23 cellular contexts compared by ENCODE assay signal in the genomic region with DNA sequence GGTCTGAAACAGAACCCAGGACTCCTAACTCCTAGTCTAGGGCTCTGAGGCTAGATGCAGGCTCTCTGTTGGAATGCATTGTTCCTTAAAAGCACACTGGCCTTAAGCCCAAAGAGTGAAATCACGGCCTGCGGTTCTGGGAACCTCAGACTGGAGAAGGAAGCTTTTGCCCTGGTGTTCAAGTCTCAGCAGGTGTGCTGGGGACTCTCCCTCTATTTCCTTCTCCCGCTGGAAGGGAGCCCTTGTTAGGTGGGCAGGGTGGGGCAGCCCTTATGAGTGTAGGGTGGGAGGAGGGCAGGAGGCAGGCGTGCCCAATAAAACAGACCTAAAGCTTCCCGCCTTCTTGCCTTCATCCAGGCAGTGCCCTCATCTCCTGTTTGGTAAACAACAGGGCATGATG. TPM values are rescaled to one million over a fixed set of nuclear protein-coding genes. Genes with fewer than 3 reads are reported as not detected.
DNase-seq lines count a peak whose midpoint lies in the region; ATAC-seq and TF ChIP-seq lines count a peak whose summit lies in the region.
"Had no signal": no experiment of that assay in that cellular context is flagged by ENCODE, and none has a peak within 500 bp of the region (broad histone marks: within the 10 kb centered on the region; RNA-seq: fewer than 3 reads in every experiment).

No MANE protein-coding gene starts in this region.

- H3K27ac Mint-ChIP-seq in activated CD8-positive, alpha-beta T cell treated with anti-CD3 and anti-CD28 coated beads, Interleukin-2, amount 10 ng/mL, durations not matched to agents 7 days and 5 days = no peak overlapping the region
- H3K27ac Mint-ChIP-seq in activated T-cell treated with anti-CD3 and anti-CD28 coated beads, Interleukin-2, amount 50 U/mL, for 24 hours = no peak overlapping the region
- H3K27ac Mint-ChIP-seq: activated naive CD4-positive, alpha-beta T cell treated with anti-CD3 and anti-CD28 coated beads, Interleukin-2, amount 50 U/mL, for 24 hours; activated T-helper 1 cell treated with anti-CD3 and anti-CD28 coated beads, Interleukin-12 subunit alpha, Interleukin-12 subunit beta, Interleukin-2, Interleukin-4 antibody, amounts not matched to agents 30 ng/mL and 10 ng/mL and 1 ng/mL, durations not matched to agents 14 hours and 24 hours and 36 hours; B cell; HFFc6 had no signal

- no peak for DNase-seq in heart left ventricle
- no peak for DNase-seq in heart right ventricle
- peak; percentile 89 for DNase-seq in epithelial cell of esophagus (ENCODE audit: low read depth)
- DNase-seq in transverse colon = peak; percentile 82
- DNase-seq in activated CD8-positive, alpha-beta T cell treated with anti-CD3 and anti-CD28 coated beads, Interleukin-2, amount 10 ng/mL, durations not matched to agents 7 days and 5 days = no peak
- no peak for DNase-seq in effector memory CD4-positive, alpha-beta T cell
- DNase-seq in activated T-cell treated with anti-CD3 and anti-CD28 coated beads, Interleukin-2, amount 50 U/mL, for 24 hours = no peak
- DNase-seq: activated CD4-positive, CD25-positive, alpha-beta regulatory T cell treated with anti-CD3 and anti-CD28 coated beads, Interleukin-2, amount 50 U/mL, for 72 hours; aorta; COR-L47; DND-41; foreskin fibroblast; HFFc6; mesenchymal stem cell; NCI-H1417; NCI-H2171; NCI-H526 had no signal

- TF ChIP-seq POLR2A in heart left ventricle (IDR thresholded peaks at IDR 0.05) (no peak), transverse colon (IDR thresholded peaks at IDR 0.05) (peak; percentile 29)

- H3K27ac ChIP-seq in heart left ventricle (peak overlapping the region in 9 of 12 donors; percentile 17 to 98 (median 39)), heart right ventricle (peak overlapping the region in 5 of 10 donors; percentile 15 to 56 (median 29)), transverse colon (peak overlapping the region; percentile 79 to 95 (median 89))
- H3K27ac ChIP-seq in effector memory CD4-positive, alpha-beta T cell (ENCODE audit: insufficient read depth, low read length, poor library complexity, severe bottlenecking) = no peak overlapping the region
- H3K27ac ChIP-seq: neutrophil, suprapubic skin had no signal

- peak overlapping the region; percentile 12 for H3K9ac ChIP-seq in mucosa of stomach (ENCODE audit: low read length)

- H3K9me3 ChIP-seq in heart left ventricle (no peaks in the 10 kb centered on the region), heart right ventricle (no peaks in the 10 kb centered on the region), mucosa of stomach (ENCODE audit: control insufficient read depth, low read length) (no peaks in the 10 kb centered on the region), transverse colon (no peaks in the 10 kb centered on the region)
- H3K9me3 ChIP-seq in effector memory CD4-positive, alpha-beta T cell (ENCODE audit: control insufficient read depth, low read length) = no peaks in the 10 kb centered on the region
- H3K9me3 ChIP-seq: neutrophil, suprapubic skin had no signal

- H3K4me3 Mint-ChIP-seq in activated CD8-positive, alpha-beta T cell treated with anti-CD3 and anti-CD28 coated beads, Interleukin-2, amount 10 ng/mL, durations not matched to agents 7 days and 5 days = no peak overlapping the region
- no peak overlapping the region for H3K4me3 Mint-ChIP-seq in activated T-cell treated with anti-CD3 and anti-CD28 coated beads, Interleukin-2, amount 50 U/mL, for 24 hours
- H3K4me3 Mint-ChIP-seq: HFFc6 had no signal

- H3K4me1 ChIP-seq in heart left ventricle (peaks cover 0 to 25% (median 3%) of the 10 kb centered on the region in 12 donors), heart right ventricle (peaks cover 0 to 34% (median 19%) of the 10 kb centered on the region in 9 donors), mucosa of stomach (ENCODE audit: control insufficient read depth, insufficient read depth, low read length) (peaks cover 42% of the 10 kb centered on the region), transverse colon (peaks cover 5 to 36% (median 23%) of the 10 kb centered on the region in 4 donors)
- no peaks in the 10 kb centered on the region for H3K4me1 ChIP-seq in effector memory CD4-positive, alpha-beta T cell (ENCODE audit: control insufficient read depth, insufficient read depth, low read length, poor library complexity, severe bottlenecking)

- POLR2A ChIA-PET in activated CD8-positive, alpha-beta T cell treated with anti-CD3 and anti-CD28 coated beads, Interleukin-2, amount 10 ng/mL, durations not matched to agents 7 days and 5 days (lab: Charles Lee) = no interaction called here

- TF ChIP-seq EP300 in transverse colon (IDR thresholded peaks at IDR 0.05; ENCODE audit: low read depth) = no peak

- H3K27me3 Mint-ChIP-seq in activated CD8-positive, alpha-beta T cell treated with anti-CD3 and anti-CD28 coated beads, Interleukin-2, amount 10 ng/mL, durations not matched to agents 7 days and 5 days (ENCODE audit: low read depth) = no peaks in the 10 kb centered on the region
- H3K27me3 Mint-ChIP-seq in activated T-cell treated with anti-CD3 and anti-CD28 coated beads, Interleukin-2, amount 50 U/mL, for 24 hours = no peaks in the 10 kb centered on the region
- H3K27me3 Mint-ChIP-seq: activated naive CD4-positive, alpha-beta T cell treated with anti-CD3 and anti-CD28 coated beads, Interleukin-2, amount 50 U/mL, for 24 hours; B cell had no signal

- no peaks in the 10 kb centered on the region for H3K36me3 Mint-ChIP-seq in activated CD8-positive, alpha-beta T cell treated with anti-CD3 and anti-CD28 coated beads, Interleukin-2, amount 10 ng/mL, durations not matched to agents 7 days and 5 days (ENCODE audit: low read depth)
- no peaks in the 10 kb centered on the region for H3K36me3 Mint-ChIP-seq in activated T-cell treated with anti-CD3 and anti-CD28 coated beads, Interleukin-2, amount 50 U/mL, for 24 hours (ENCODE audit: low read depth)
- H3K36me3 Mint-ChIP-seq: activated naive CD4-positive, alpha-beta T cell treated with anti-CD3 and anti-CD28 coated beads, Interleukin-2, amount 50 U/mL, for 24 hours had no signal

- H3K36me3 ChIP-seq in heart left ventricle = no peaks in the 10 kb centered on the region
- no peaks in the 10 kb centered on the region for H3K36me3 ChIP-seq in heart right ventricle
- H3K36me3 ChIP-seq in mucosa of stomach (ENCODE audit: control insufficient read depth, insufficient read depth, low read length) = no peaks in the 10 kb centered on the region
- H3K36me3 ChIP-seq in transverse colon = no peaks in the 10 kb centered on the region
- no peaks in the 10 kb centered on the region for H3K36me3 ChIP-seq in effector memory CD4-positive, alpha-beta T cell (ENCODE audit: control insufficient read depth, insufficient read depth, low read length)
- H3K36me3 ChIP-seq: neutrophil, suprapubic skin had no signal

- no peaks in the 10 kb centered on the region for H3K9me3 Mint-ChIP-seq in activated CD8-positive, alpha-beta T cell treated with anti-CD3 and anti-CD28 coated beads, Interleukin-2, amount 10 ng/mL, durations not matched to agents 7 days and 5 days (ENCODE audit: insufficient read depth)
- no peaks in the 10 kb centered on the region for H3K9me3 Mint-ChIP-seq in activated T-cell treated with anti-CD3 and anti-CD28 coated beads, Interleukin-2, amount 50 U/mL, for 24 hours
- H3K9me3 Mint-ChIP-seq: activated naive CD4-positive, alpha-beta T cell treated with anti-CD3 and anti-CD28 coated beads, Interleukin-2, amount 50 U/mL, for 24 hours; activated T-helper 1 cell treated with anti-CD3 and anti-CD28 coated beads, Interleukin-12 subunit alpha, Interleukin-12 subunit beta, Interleukin-2, Interleukin-4 antibody, amounts not matched to agents 30 ng/mL and 10 ng/mL and 1 ng/mL, durations not matched to agents 14 hours and 24 hours and 36 hours; HFFc6 had no signal

- intact Hi-C loops in heart left ventricle (cut with DNase I) (loop anchor here in 3 of 10 donors (2.0 to 5.0 kb wide), 2 partner anchors 34 to 36 kb away; no protein-coding TSS in a partner anchor), heart right ventricle (cut with DNase I) (loop anchor here in 1 of 10 donors (5.0 kb wide), 1 partner anchor 41 kb away; no protein-coding TSS in a partner anchor), transverse colon (cut with DNase I; ENCODE audit: low total_unique reads) (no loop called here)

- in situ Hi-C loops in transverse colon (cut with MboI; ENCODE audit: low pct_ligation_motif_present in 1 of 4, low pct_unique_long_range_greater_than_20kb in 1 of 4, low sequenced_read_pairs in 3 of 4) = no loop called here

- CTCF ChIA-PET in activated CD8-positive, alpha-beta T cell treated with anti-CD3 and anti-CD28 coated beads, Interleukin-2, amount 10 ng/mL, durations not matched to agents 7 days and 5 days (lab: Charles Lee) = no interaction called here

- no peak overlapping the region for H3K4me3 ChIP-seq in heart left ventricle
- H3K4me3 ChIP-seq in heart right ventricle = no peak overlapping the region
- no peak overlapping the region for H3K4me3 ChIP-seq in epithelial cell of esophagus (ENCODE audit: low read length)
- no peak overlapping the region for H3K4me3 ChIP-seq in mucosa of stomach (ENCODE audit: low read length)
- H3K4me3 ChIP-seq in transverse colon = no peak overlapping the region
- no peak overlapping the region for H3K4me3 ChIP-seq in effector memory CD4-positive, alpha-beta T cell (ENCODE audit: insufficient read depth, low read depth, low read length, poor library complexity, severe bottlenecking)
- H3K4me3 ChIP-seq: suprapubic skin had no signal

- WGBS in heart left ventricle, 4 donors = 60 to 68% (median 67%) methylated on average over 5 of the region's 5 CpGs
- WGBS in heart right ventricle, 2 donors = 65 to 68% methylated on average over 5 of the region's 5 CpGs
- WGBS in transverse colon (ENCODE audit: low coverage in 1 of 2), 2 donors = 51% methylated on average over 5 of the region's 5 CpGs; no CpG with 5 or more reads in 1 of the 2 donors

- TF ChIP-seq CTCF in heart left ventricle (IDR thresholded peaks at IDR 0.05) = no peak
- no peak for TF ChIP-seq CTCF in heart right ventricle (IDR thresholded peaks at IDR 0.05)
- no peak for TF ChIP-seq CTCF in epithelial cell of esophagus (IDR thresholded peaks at IDR 0.05; ENCODE audit: insufficient read depth, low read depth, low read length, missing control alignments)
- TF ChIP-seq CTCF in transverse colon (IDR thresholded peaks at IDR 0.05) = no peak

- H3K4me1 Mint-ChIP-seq in activated CD8-positive, alpha-beta T cell treated with anti-CD3 and anti-CD28 coated beads, Interleukin-2, amount 10 ng/mL, durations not matched to agents 7 days and 5 days (ENCODE audit: low read depth) = peaks cover 24% of the 10 kb centered on the region
- peaks cover 15% of the 10 kb centered on the region for H3K4me1 Mint-ChIP-seq in activated T-cell treated with anti-CD3 and anti-CD28 coated beads, Interleukin-2, amount 50 U/mL, for 24 hours (ENCODE audit: low read depth)

- H3K27me3 ChIP-seq in heart left ventricle (no peaks in the 10 kb centered on the region), heart right ventricle (no peaks in the 10 kb centered on the region), mucosa of stomach (ENCODE audit: control insufficient read depth, insufficient read depth, low read length) (no peaks in the 10 kb centered on the region), transverse colon (no peaks in the 10 kb centered on the region)
- no peaks in the 10 kb centered on the region for H3K27me3 ChIP-seq in effector memory CD4-positive, alpha-beta T cell (replicated peaks; ENCODE audit: control insufficient read depth, insufficient read depth, low read length, poor library complexity, severe bottlenecking)
- H3K27me3 ChIP-seq: suprapubic skin had no signal

- no peak for ATAC-seq in heart left ventricle
- ATAC-seq in heart right ventricle = no peak
- ATAC-seq in activated CD8-positive, alpha-beta T cell treated with anti-CD3 and anti-CD28 coated beads, Interleukin-2, amount 10 ng/mL, durations not matched to agents 7 days and 5 days = no peak

RNA-seq across cellular contexts. Expression of gene PPARGC1B, which starts 1.8 kb away (rescaled TPM):
- 10 to 100 TPM; 17.8 to 34.3 (median 24.4) TPM for total RNA-seq in heart left ventricle
- 10 to 100 TPM in 1 of 2 donors, 1 to 10 TPM in 1; 5.0 to 12.8 TPM for polyA plus RNA-seq in heart left ventricle
- total RNA-seq in heart right ventricle = 10 to 100 TPM; 21.5 to 36.6 (median 28.9) TPM
- 10 to 100 TPM in 1 of 2 donors, 1 to 10 TPM in 1; 1.6 to 15.4 TPM for polyA plus RNA-seq in heart right ventricle
- total RNA-seq in transverse colon = 100 to 1,000 TPM in 1 of 4 donors, 10 to 100 TPM in 3; 39.2 to 129 (median 58.3) TPM
- 1 to 10 TPM; 9.4 to 9.6 TPM for total RNA-seq in activated CD8-positive, alpha-beta T cell treated with anti-CD3 and anti-CD28 coated beads, Interleukin-2, amount 10 ng/mL, durations not matched to agents 7 days and 5 days

Comparison
In these comparisons a context has a peak if more than half of its experiments do, and no peak if none do; other contexts are left out.
1. DNase-seq: peak in epithelial cell of esophagus (single experiment) and transverse colon (single experiment); none in heart left ventricle (0 of 5), heart right ventricle (0 of 2), activated CD8-positive, alpha-beta T cell treated with anti-CD3 and anti-CD28 coated beads, Interleukin-2, amount 10 ng/mL, durations not matched to agents 7 days and 5 days (single experiment), effector memory CD4-positive, alpha-beta T cell (0 of 3) and activated T-cell treated with anti-CD3 and anti-CD28 coated beads, Interleukin-2, amount 50 U/mL, for 24 hours (single experiment).